Comparison of ENCODE assay signal across 21 cellular contexts in genomic region chr5:2532809-2533208, GRCh38.
DNase-seq lines count a peak whose midpoint lies in the region; ATAC-seq and TF ChIP-seq lines count a peak whose summit lies in the region.
"Had no signal": no experiment of that assay in that cellular context is flagged by ENCODE, and none has a peak within 500 bp of the region (broad histone marks: within the 10 kb centered on the region; RNA-seq: fewer than 3 reads in every experiment).

No MANE protein-coding gene starts in this region.

- H3K9me3 Mint-ChIP-seq in neural progenitor cell, result peaks cover 28% of the 10 kb centered on the region

- no peaks in the 10 kb centered on the region for H3K27me3 ChIP-seq in neural progenitor cell
- H3K27me3 ChIP-seq in upper lobe of right lung, result no peaks in the 10 kb centered on the region
- H3K27me3 ChIP-seq in trophoblast cell (ENCODE audit: insufficient read depth, low read length), result no peaks in the 10 kb centered on the region

- H3K14ac ChIP-seq in trophoblast cell (ENCODE audit: low read length), result no peak overlapping the region

- H3K27ac ChIP-seq in neural progenitor cell, result no peak overlapping the region
- no peak overlapping the region for H3K27ac ChIP-seq in upper lobe of right lung
- no peak overlapping the region for H3K27ac ChIP-seq in trophoblast cell (ENCODE audit: low read depth, low read length)
- H3K27ac ChIP-seq: 22Rv1, A549, HL-60 had no signal

- peaks cover 18% of the 10 kb centered on the region for H3F3A ChIP-seq in neural progenitor cell (ENCODE audit: low read depth)

- H4K12ac ChIP-seq in trophoblast cell (ENCODE audit: low read depth, low read length), result no peak overlapping the region

- no peak overlapping the region for H2BK120ac ChIP-seq in trophoblast cell (ENCODE audit: insufficient read depth, low read length, poor library complexity)

- no peak overlapping the region for H4K8ac ChIP-seq in trophoblast cell (ENCODE audit: low read depth, low read length)

- H2AFZ ChIP-seq in neural progenitor cell (replicated peaks) (no peak overlapping the region), trophoblast cell (ENCODE audit: insufficient read depth, low read length, poor library complexity) (no peak overlapping the region)
- H2AFZ ChIP-seq: GM23338 had no signal

- H3K9ac ChIP-seq in neural progenitor cell (no peak overlapping the region), trophoblast cell (ENCODE audit: low read length) (no peak overlapping the region)

- no peak overlapping the region for H2AK5ac ChIP-seq in trophoblast cell (ENCODE audit: low read length)

- no peak overlapping the region for H3K4me3 Mint-ChIP-seq in neural progenitor cell
- H3K4me3 Mint-ChIP-seq: CD4-positive, CD25-positive, alpha-beta regulatory T cell; CD8-positive, alpha-beta memory T cell; GM23338; HFFc6 had no signal

- peaks cover 21% of the 10 kb centered on the region for H3K27me3 Mint-ChIP-seq in neural progenitor cell (ENCODE audit: insufficient read depth, low read depth)
- H3K27me3 Mint-ChIP-seq: CD4-positive, CD25-positive, alpha-beta regulatory T cell had no signal

- no peak overlapping the region for H3K23ac ChIP-seq in trophoblast cell (ENCODE audit: low read length)

- H3K4me3 ChIP-seq in neural progenitor cell, result no peak overlapping the region
- H3K4me3 ChIP-seq in upper lobe of right lung, result no peak overlapping the region
- H3K4me3 ChIP-seq in trophoblast cell (ENCODE audit: low read depth, low read length), result no peak overlapping the region
- H3K4me3 ChIP-seq: A549, GM23338 had no signal

- TF ChIP-seq CTCF in neural progenitor cell (IDR thresholded peaks at IDR 0.05) (no peak), upper lobe of right lung (IDR thresholded peaks at IDR 0.05) (no peak)

- WGBS in trophoblast cell (ENCODE audit: extremely low coverage, insufficient coverage, insufficient read length), result no CpG with 5 or more reads among the region's 5 CpGs

- peak; percentile 43 for DNase-seq in activated effector memory CD4-positive, alpha-beta T cell treated with anti-CD3 and anti-CD28 coated beads, Interleukin-2, amount 50 U/mL, for 16 hours
- DNase-seq in activated effector memory CD4-positive, alpha-beta T cell treated with Interleukin-2 at 50 U/mL for 16 hours, result no peak
- DNase-seq in ecto neural progenitor cell (ENCODE audit: low spot score) (peak; percentile 36), neural progenitor cell (ENCODE audit: low spot score) (no peak), upper lobe of right lung (no peak), NCI-H1092 treated with DMSO at 0.1 percent for 48 hours (lab: John Stamatoyannopoulos, UW) (no peak), trophoblast cell (no peak)
- DNase-seq: C1 segment of cervical spinal cord; CD4-positive, CD25-positive, alpha-beta regulatory T cell; CD8-positive, alpha-beta memory T cell; COR-L47; DMS 273 treated with DMSO at 0.1 percent for 48 hours; DMS53; H7; HFFc6 had no signal

- no peak overlapping the region for H3K4ac ChIP-seq in trophoblast cell (ENCODE audit: low read depth, low read length)

- no peak overlapping the region for H2BK5ac ChIP-seq in trophoblast cell (ENCODE audit: low read depth, low read length, poor library complexity)

- H3K36me3 ChIP-seq in neural progenitor cell (no peaks in the 10 kb centered on the region), upper lobe of right lung (no peaks in the 10 kb centered on the region), trophoblast cell (ENCODE audit: control insufficient read depth in 1 of 2, insufficient read depth in 2 of 2, low read length in 2 of 2) (no peaks in the 10 kb centered on the region)

- H4K20me1 ChIP-seq in neural progenitor cell (ENCODE audit: low read depth), result no peaks in the 10 kb centered on the region

- H3K27ac Mint-ChIP-seq in neural progenitor cell, result peak overlapping the region; percentile 87
- H3K27ac Mint-ChIP-seq: CD4-positive, CD25-positive, alpha-beta regulatory T cell; CD8-positive, alpha-beta memory T cell; GM23338; HFFc6 had no signal

- intact Hi-C loops in upper lobe of right lung (cut with DNase I), result no loop called here

- peaks cover 6% of the 10 kb centered on the region for H3K36me3 Mint-ChIP-seq in neural progenitor cell
- H3K36me3 Mint-ChIP-seq: CD4-positive, CD25-positive, alpha-beta regulatory T cell; CD8-positive, alpha-beta memory T cell had no signal

- no peak overlapping the region for H2BK12ac ChIP-seq in trophoblast cell (ENCODE audit: low read length)

- H3K4me2 ChIP-seq in neural progenitor cell (no peak overlapping the region), trophoblast cell (ENCODE audit: low read length) (no peak overlapping the region)
- H3K4me2 ChIP-seq: A549, GM23338 had no signal

- H3K4me1 ChIP-seq in neural progenitor cell, result peaks cover 21% of the 10 kb centered on the region
- no peaks in the 10 kb centered on the region for H3K4me1 ChIP-seq in upper lobe of right lung
- H3K4me1 ChIP-seq in trophoblast cell (ENCODE audit: control insufficient read depth in 1 of 2, insufficient read depth in 2 of 2, low read length in 2 of 2), result peaks cover 0 to 2% of the 10 kb centered on the region in 2 experiments
- H3K4me1 ChIP-seq: A549 had no signal

- H3K79me2 ChIP-seq in neural progenitor cell (ENCODE audit: low read depth) (no peaks in the 10 kb centered on the region), trophoblast cell (ENCODE audit: control insufficient read depth, insufficient read depth, low read length, poor library complexity) (no peaks in the 10 kb centered on the region)

- H3K4me1 Mint-ChIP-seq in neural progenitor cell, result peaks cover 23% of the 10 kb centered on the region
- H3K4me1 Mint-ChIP-seq: CD4-positive, CD25-positive, alpha-beta regulatory T cell; CD8-positive, alpha-beta memory T cell had no signal

- ATAC-seq in upper lobe of right lung (peak; percentile 22), GM18505 (IDR thresholded peaks at IDR 0.05; ENCODE audit: unreplicated experiment) (no peak)
- ATAC-seq: A549, GM23338, HCT116 had no signal

- peaks cover 4% of the 10 kb centered on the region for H3K9me3 ChIP-seq in neural progenitor cell (ENCODE audit: low read depth)
- H3K9me3 ChIP-seq in upper lobe of right lung, result no peaks in the 10 kb centered on the region
- peaks cover 13% of the 10 kb centered on the region for H3K9me3 ChIP-seq in trophoblast cell (ENCODE audit: insufficient read depth, low read depth, low read length)
- H3K9me3 ChIP-seq: A549 had no signal

- H3K18ac ChIP-seq in trophoblast cell (ENCODE audit: low read length), result no peak overlapping the region

- H4K91ac ChIP-seq in trophoblast cell (ENCODE audit: low read depth, low read length), result no peak overlapping the region

- no peaks in the 10 kb centered on the region for H3K79me1 ChIP-seq in trophoblast cell (ENCODE audit: low read length)

- TF ChIP-seq POLR2A in GM18505 (IDR thresholded peaks at IDR 0.05; ENCODE audit: borderline replicate concordance, extremely low read depth, insufficient read depth, insufficient read length), result no peak

Comparison
In these comparisons a context has a peak if more than half of its experiments do, and no peak if none do; other contexts are left out.
1. DNase-seq: peak in activated effector memory CD4-positive, alpha-beta T cell treated with anti-CD3 and anti-CD28 coated beads, Interleukin-2, amount 50 U/mL, for 16 hours (single experiment) and ecto neural progenitor cell (single experiment); none in activated effector memory CD4-positive, alpha-beta T cell treated with Interleukin-2 at 50 U/mL for 16 hours (single experiment), neural progenitor cell (single experiment), upper lobe of right lung (single experiment), NCI-H1092 treated with DMSO at 0.1 percent for 48 hours (single experiment) and trophoblast cell (0 of 2).